ENCODE assay signal across 26 cellular contexts in genomic region chr10:128322106-128322505, GRCh38.
"Had no signal": no experiment of that assay in that cellular context is flagged by ENCODE, and none has a peak within 500 bp of the region (broad histone marks: within the 10 kb centered on the region; RNA-seq: fewer than 3 reads in every experiment).

No MANE protein-coding gene starts in this region.

- H3K4me1 ChIP-seq: neural progenitor cell, parathyroid adenoma, spleen, suprapubic skin, testis, tibial artery, transverse colon, upper lobe of right lung, uterus had no signal

- DNase-seq: naive thymus-derived CD4-positive, alpha-beta T cell; natural killer cell; occipital lobe; ovary; psoas muscle; right cardiac atrium; spleen; stimulated activated CD4-positive, alpha-beta T cell treated with anti-CD3 and anti-CD28 coated beads, Interleukin-12 subunit alpha, Interleukin-12 subunit beta, amount 100 ng/mL, for 4 hours; stimulated activated CD4-positive, alpha-beta T cell treated with anti-CD3 and anti-CD28 coated beads, Interleukin-1b, Interleukin-23, amount 100 ng/mL, for 48 hours; stimulated activated CD4-positive, alpha-beta T cell treated with anti-CD3 and anti-CD28 coated beads, Interleukin-4, amount 100 ng/mL, for 1 hour; stimulated activated naive B cell treated with anti-CD40 and anti-IgM and Interleukin-4, amounts not matched to agents 10 μg/mL and 1 μg/mL and 100 μg/mL, for 72 hours; stimulated activated naive CD8-positive, alpha-beta T cell treated with anti-CD3 and anti-CD28 coated beads, Interleukin-15, amount 100 ng/mL, for 72 hours; stimulated activated naive CD8-positive, alpha-beta T cell treated with anti-CD3 and anti-CD28 coated beads, Interleukin-15, Interleukin-2, amounts not matched to agents 100 U/mL and 50 U/mL, for 24 hours; substantia nigra; testis; tibial artery; transverse colon; upper lobe of right lung; uterus had no signal

- ATAC-seq: naive thymus-derived CD4-positive, alpha-beta T cell; natural killer cell; psoas muscle; right cardiac atrium; sciatic nerve; stimulated activated effector memory CD8-positive, alpha-beta T cell treated with anti-CD3 and anti-CD28 coated beads, Interleukin-12 subunit alpha, Interleukin-12 subunit beta, amount 100 ng/mL, for 72 hours; stimulated activated naive B cell treated with anti-CD40 and anti-IgM and Interleukin-4, amounts not matched to agents 10 μg/mL and 1 μg/mL and 100 μg/mL, for 72 hours; stimulated activated naive CD8-positive, alpha-beta T cell treated with anti-CD3 and anti-CD28 coated beads, Interleukin-15, amount 100 ng/mL, for 72 hours; stimulated activated naive CD8-positive, alpha-beta T cell treated with anti-CD3 and anti-CD28 coated beads, Interleukin-15, Interleukin-2, amounts not matched to agents 100 U/mL and 50 U/mL, for 24 hours; upper lobe of right lung had no signal

- H3K27ac ChIP-seq: neural progenitor cell, ovary, parathyroid adenoma, psoas muscle, skin epidermis, spleen, suprapubic skin, testis, tibial artery, transverse colon, upper lobe of right lung, uterus had no signal

- H3K36me3 ChIP-seq: neural progenitor cell, ovary, spleen, suprapubic skin, tibial artery, transverse colon, upper lobe of right lung, uterus had no signal

- H3K4me2 ChIP-seq: neural progenitor cell, smooth muscle cell had no signal

- H3K27me3 ChIP-seq: neural progenitor cell, ovary, testis, transverse colon, uterus had no signal

- H3K9me3 ChIP-seq: ovary, psoas muscle, suprapubic skin, testis, transverse colon, upper lobe of right lung, uterus had no signal

- H3K4me3 ChIP-seq: neural progenitor cell, ovary, psoas muscle, skin epidermis, smooth muscle cell, spleen, suprapubic skin, testis, tibial artery, transverse colon, upper lobe of right lung, uterus had no signal

- H3K9ac ChIP-seq: neural progenitor cell, parathyroid adenoma had no signal
